1 cellular context compared by ENCODE assay signal in the genomic region with DNA sequence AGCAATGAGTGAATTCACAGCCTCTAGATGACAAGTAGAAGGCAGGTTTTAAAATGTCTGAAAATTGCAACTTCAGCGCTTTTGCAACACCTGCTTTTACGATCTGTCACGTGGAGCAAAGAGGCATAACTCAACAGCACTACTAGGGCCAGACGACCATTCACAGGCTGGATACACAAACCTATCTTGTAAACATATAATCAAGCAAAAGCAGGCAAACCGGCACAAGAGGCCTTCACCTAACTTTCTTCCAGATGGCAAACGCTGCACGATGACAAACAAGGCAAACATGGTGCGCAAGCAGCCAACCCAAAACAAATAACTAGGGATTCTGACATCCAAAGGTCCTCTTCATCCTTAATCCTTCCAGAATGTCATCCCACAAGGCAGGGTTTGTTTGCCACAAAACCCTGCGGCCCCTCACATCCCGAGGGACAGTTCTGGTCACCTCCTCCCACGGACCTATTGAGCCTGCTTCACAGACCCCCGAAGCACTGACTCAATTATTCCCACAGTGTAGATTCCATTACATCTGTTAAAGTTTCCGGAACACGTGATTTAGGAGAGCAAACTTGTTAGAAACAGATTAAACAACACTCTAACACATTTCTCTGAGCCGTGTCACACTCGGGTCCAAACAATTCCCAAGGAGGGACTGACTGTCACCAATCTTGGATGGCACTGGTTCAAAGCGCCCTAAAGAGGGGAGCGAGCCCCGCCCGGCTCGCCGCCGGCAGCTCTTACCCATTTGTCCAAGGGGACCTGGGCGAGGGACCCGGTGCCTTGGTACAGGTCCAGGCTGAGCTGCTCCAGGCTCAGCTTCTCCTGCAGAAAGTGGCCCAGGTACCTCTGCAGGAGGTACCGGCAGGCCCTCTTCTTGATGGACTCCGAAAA.
TF ChIP-seq lines count a peak whose summit lies in the region.

No MANE protein-coding gene starts in this region.

TF ChIP-seq in GM12878, 131 proteins besides CTCF, POLR2A, EP300 and RAD21 (continued from another document):
- TF ChIP-seq, protein P1, sequence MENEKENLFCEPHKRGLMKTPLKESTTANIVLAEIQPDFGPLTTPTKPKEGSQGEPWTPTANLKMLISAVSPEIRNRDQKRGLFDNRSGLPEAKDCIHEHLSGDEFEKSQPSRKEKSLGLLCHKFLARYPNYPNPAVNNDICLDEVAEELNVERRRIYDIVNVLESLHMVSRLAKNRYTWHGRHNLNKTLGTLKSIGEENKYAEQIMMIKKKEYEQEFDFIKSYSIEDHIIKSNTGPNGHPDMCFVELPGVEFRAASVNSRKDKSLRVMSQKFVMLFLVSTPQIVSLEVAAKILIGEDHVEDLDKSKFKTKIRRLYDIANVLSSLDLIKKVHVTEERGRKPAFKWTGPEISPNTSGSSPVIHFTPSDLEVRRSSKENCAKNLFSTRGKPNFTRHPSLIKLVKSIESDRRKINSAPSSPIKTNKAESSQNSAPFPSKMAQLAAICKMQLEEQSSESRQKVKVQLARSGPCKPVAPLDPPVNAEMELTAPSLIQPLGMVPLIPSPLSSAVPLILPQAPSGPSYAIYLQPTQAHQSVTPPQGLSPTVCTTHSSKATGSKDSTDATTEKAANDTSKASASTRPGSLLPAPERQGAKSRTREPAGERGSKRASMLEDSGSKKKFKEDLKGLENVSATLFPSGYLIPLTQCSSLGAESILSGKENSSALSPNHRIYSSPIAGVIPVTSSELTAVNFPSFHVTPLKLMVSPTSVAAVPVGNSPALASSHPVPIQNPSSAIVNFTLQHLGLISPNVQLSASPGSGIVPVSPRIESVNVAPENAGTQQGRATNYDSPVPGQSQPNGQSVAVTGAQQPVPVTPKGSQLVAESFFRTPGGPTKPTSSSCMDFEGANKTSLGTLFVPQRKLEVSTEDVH (IDR thresholded peaks at IDR 0.05; ENCODE audit: low read depth, partially characterized antibody), result no peak
- TF ChIP-seq, protein P2, sequence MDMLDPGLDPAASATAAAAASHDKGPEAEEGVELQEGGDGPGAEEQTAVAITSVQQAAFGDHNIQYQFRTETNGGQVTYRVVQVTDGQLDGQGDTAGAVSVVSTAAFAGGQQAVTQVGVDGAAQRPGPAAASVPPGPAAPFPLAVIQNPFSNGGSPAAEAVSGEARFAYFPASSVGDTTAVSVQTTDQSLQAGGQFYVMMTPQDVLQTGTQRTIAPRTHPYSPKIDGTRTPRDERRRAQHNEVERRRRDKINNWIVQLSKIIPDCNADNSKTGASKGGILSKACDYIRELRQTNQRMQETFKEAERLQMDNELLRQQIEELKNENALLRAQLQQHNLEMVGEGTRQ (IDR thresholded peaks at IDR 0.05; ENCODE audit: borderline replicate concordance, low read depth, low read length), result peak; percentile 90
- TF ChIP-seq MAX (IDR thresholded peaks at IDR 0.05; ENCODE audit: low read depth, low read length), result peak; percentile 92
- TF ChIP-seq ATF3 (IDR thresholded peaks at IDR 0.05; ENCODE audit: borderline replicate concordance, extremely low read depth, low read depth, low read length), result peak; percentile 86; the same call in 1 of the 2 replicates
- no peak for TF ChIP-seq CBX5 (IDR thresholded peaks at IDR 0.05; ENCODE audit: low read depth)
- TF ChIP-seq POLR2AphosphoS5 (IDR thresholded peaks at IDR 0.05; ENCODE audit: low read length), result peak; percentile 49; the same call in 1 of the 2 replicates
